Comparison of ENCODE assay signal across 37 cellular contexts in the genomic region with DNA sequence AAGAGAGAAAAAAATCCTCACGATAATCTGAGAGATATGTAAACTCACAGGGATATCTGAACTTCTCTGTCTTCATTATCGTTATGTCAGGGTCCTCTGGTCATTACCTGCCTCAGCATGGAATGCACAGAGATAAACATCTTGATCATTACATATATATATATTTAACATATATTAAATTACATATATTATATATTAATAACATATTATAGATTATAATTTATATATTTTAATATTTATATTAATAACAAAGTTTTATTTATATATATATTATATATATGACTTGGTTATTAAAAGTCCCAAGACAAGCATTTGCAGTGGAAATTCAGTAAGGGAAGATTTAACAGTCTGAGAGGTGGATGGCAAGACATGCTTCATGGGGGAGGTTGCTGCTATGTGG.
DNase-seq lines count a peak whose midpoint lies in the region; ATAC-seq, FAIRE-seq and TF ChIP-seq lines count a peak whose summit lies in the region.
"Had no signal": no experiment of that assay in that cellular context is flagged by ENCODE, and none has a peak within 500 bp of the region (broad histone marks: within the 10 kb centered on the region; RNA-seq: fewer than 3 reads in every experiment).

No MANE protein-coding gene starts in this region.

- peak overlapping the region; percentile 51; the same call in 1 of the 2 replicates for H2AFZ ChIP-seq in H1 (ENCODE audit: low read length)

- no peak overlapping the region for H3K14ac ChIP-seq in H1 (ENCODE audit: insufficient read length)

- no peak for TF ChIP-seq RAD21 in H1 (IDR thresholded peaks at IDR 0.05 in 1 of 2, conservative IDR thresholded peaks at IDR 0.05 in 1 of 2; ENCODE audit: low read depth in 2 of 2, low read length in 2 of 2)

- H3K27ac Mint-ChIP-seq in WTC11: no peak overlapping the region
- H3K27ac Mint-ChIP-seq: B cell; CD4-positive, alpha-beta memory T cell; CD4-positive, alpha-beta T cell; CD4-positive, CD25-positive, alpha-beta regulatory T cell; CD8-positive, alpha-beta memory T cell; CD8-positive, alpha-beta T cell had no signal

- peak; percentile 30 for FAIRE-seq in RCC 7860 (lab: Jason Lieb, UNC)
- FAIRE-seq in TTC549 (lab: Jason Lieb, UNC): peak; percentile 54
- no peak for FAIRE-seq in H1 (lab: Jason Lieb, UNC)
- FAIRE-seq: A204.1, A549, D721Med had no signal

- DNase-seq in RCC 7860 (ENCODE audit: low spot score): no peak
- DNase-seq in WTC11 (ENCODE audit: low spot score): no peak
- no peak for DNase-seq in H1 (ENCODE audit: low read depth in 1 of 2, low spot score in 2 of 2)
- no peak for DNase-seq in lower lobe of right lung
- DNase-seq in testis: no peak
- DNase-seq in NCI-H187 (lab: John Stamatoyannopoulos, UW): no peak
- DNase-seq: 8988T; ACHN; AML-193; BE2C; C1 segment of cervical spinal cord; Caco-2; Calu3; CD4-positive, alpha-beta memory T cell; CD4-positive, alpha-beta T cell; CD4-positive, CD25-positive, alpha-beta regulatory T cell; CD8-positive, alpha-beta memory T cell; CD8-positive, alpha-beta T cell; COR-L47; DMS 273 treated with DMSO at 0.1 percent for 48 hours; DMS153; DMS53; DMS79; DMS79 treated with DMSO at 0.1 percent for 48 hours; DND-41; EL had no signal

- no peak overlapping the region for H3K27ac ChIP-seq in H1 (ENCODE audit: low read depth, low read length)
- H3K27ac ChIP-seq in lower lobe of right lung: no peak overlapping the region
- no peak overlapping the region for H3K27ac ChIP-seq in testis
- H3K27ac ChIP-seq: 22Rv1; A549; BLaER1; BLaER1 treated with 17β-estradiol and CSF1 and Interleukin-3, amounts not matched to agents 10 nM and 100 nM; C4-2B had no signal

- ATAC-seq in WTC11 (no peak), lower lobe of right lung (no peak), HG03521 (IDR thresholded peaks at IDR 0.05; ENCODE audit: unreplicated experiment) (no peak)
- ATAC-seq: A549; CD8-positive, alpha-beta T cell had no signal

- no peaks in the 10 kb centered on the region for H3K79me2 ChIP-seq in H1 (ENCODE audit: control insufficient read depth in 1 of 2, insufficient read depth in 2 of 2, low read length in 2 of 2)

- 85% methylated on average over 2 of the region's 2 CpGs; no CpG with 5 or more reads in 1 of the 2 experiments for WGBS in H1 (ENCODE audit: extremely low coverage in 1 of 2, insufficient coverage in 1 of 2, insufficient read length in 1 of 2, insufficient replicate concordance in 2 of 2, low coverage in 1 of 2, low lambda C conversion rate in 2 of 2, missing lambda C conversion rate in 1 of 2), 2 experiments
- WGBS in testis, 2 donors: 90 to 93% methylated on average over 2 of the region's 2 CpGs

- H3K23ac ChIP-seq in H1 (ENCODE audit: insufficient read length): no peak overlapping the region

- TF ChIP-seq POLR2A in H1 (IDR thresholded peaks at IDR 0.05; ENCODE audit: control extremely low read depth in 1 of 2, low read depth in 2 of 2, low read length in 2 of 2) (no peak), testis (IDR thresholded peaks at IDR 0.05) (no peak)

- no peaks in the 10 kb centered on the region for H4K20me1 ChIP-seq in H1 (replicated peaks in 1 of 2; ENCODE audit: control insufficient read depth in 1 of 2, insufficient read depth in 2 of 2, low read length in 2 of 2)
- H4K20me1 ChIP-seq: BLaER1; BLaER1 treated with 17β-estradiol and CSF1 and Interleukin-3, amounts not matched to agents 10 nM and 100 nM had no signal

- no peak for TF ChIP-seq EP300 in H1 (IDR thresholded peaks at IDR 0.05; ENCODE audit: borderline replicate concordance in 1 of 2, low read depth in 2 of 2, low read length in 2 of 2)

- no peaks in the 10 kb centered on the region for H3K9me3 ChIP-seq in H1 (ENCODE audit: insufficient read depth in 2 of 2, low read depth in 1 of 2, low read length in 1 of 2)
- no peaks in the 10 kb centered on the region for H3K9me3 ChIP-seq in lower lobe of right lung
- H3K9me3 ChIP-seq in testis: no peaks in the 10 kb centered on the region
- H3K9me3 ChIP-seq: A549; BE2C; BLaER1; BLaER1 treated with 17β-estradiol and CSF1 and Interleukin-3, amounts not matched to agents 10 nM and 100 nM; Caco-2 had no signal

- no peak overlapping the region for H4K5ac ChIP-seq in H1 (ENCODE audit: insufficient read length, low read depth, low read length)

- H3K36me3 Mint-ChIP-seq in WTC11: no peaks in the 10 kb centered on the region
- H3K36me3 Mint-ChIP-seq: CD14-positive monocyte; CD4-positive, alpha-beta memory T cell; CD4-positive, CD25-positive, alpha-beta regulatory T cell; CD8-positive, alpha-beta memory T cell; CD8-positive, alpha-beta T cell had no signal

- no peak overlapping the region for H2BK12ac ChIP-seq in H1 (ENCODE audit: low read depth, low read length)

- H2BK120ac ChIP-seq in H1 (replicated peaks; ENCODE audit: low read depth, low read length): no peak overlapping the region

- H3K4me1 ChIP-seq in H1 (replicated peaks in 1 of 4; ENCODE audit: control insufficient read depth in 3 of 4, insufficient read depth in 4 of 4, low read length in 3 of 4): no peaks in the 10 kb centered on the region; a peak in 1 of 7 replicates
- H3K4me1 ChIP-seq in lower lobe of right lung: no peaks in the 10 kb centered on the region
- H3K4me1 ChIP-seq in testis: no peaks in the 10 kb centered on the region
- H3K4me1 ChIP-seq: A549, BE2C, Caco-2 had no signal

- H3K27me3 Mint-ChIP-seq in WTC11 (ENCODE audit: low read depth): peaks cover 3% of the 10 kb centered on the region; the same call in 1 of the 2 replicates
- H3K27me3 Mint-ChIP-seq: CD4-positive, alpha-beta memory T cell; CD4-positive, alpha-beta T cell; CD4-positive, CD25-positive, alpha-beta regulatory T cell had no signal

- no peak overlapping the region for H4K91ac ChIP-seq in H1 (replicated peaks; ENCODE audit: insufficient read length, low read length)

- H3K36me3 ChIP-seq in H1 (ENCODE audit: control insufficient read depth in 2 of 4, insufficient read depth in 4 of 4, low read length in 3 of 4) (no peaks in the 10 kb centered on the region), lower lobe of right lung (no peaks in the 10 kb centered on the region), testis (ENCODE audit: low read depth, missing control alignments) (no peaks in the 10 kb centered on the region)
- H3K36me3 ChIP-seq: BE2C; BLaER1; BLaER1 treated with 17β-estradiol and CSF1 and Interleukin-3, amounts not matched to agents 10 nM and 100 nM had no signal

- POLR2A ChIA-PET in WTC11 (lab: Charles Lee): no interaction called here
- POLR2A ChIA-PET in H1 (lab: Charles Lee; ENCODE audit: partially characterized antibody): no interaction called here

- no peak overlapping the region for H2BK15ac ChIP-seq in H1 (ENCODE audit: low read length)

- H3K9ac ChIP-seq in H1 (replicated peaks in 1 of 4; ENCODE audit: extremely low read depth in 1 of 4, low read depth in 3 of 4, low read length in 3 of 4): no peak overlapping the region
- H3K9ac ChIP-seq: BLaER1; BLaER1 treated with 17β-estradiol and CSF1 and Interleukin-3, amounts not matched to agents 10 nM and 100 nM had no signal

- H2BK5ac ChIP-seq in H1 (ENCODE audit: low read depth, low read length): no peak overlapping the region

- H3K79me1 ChIP-seq in H1 (ENCODE audit: low read depth, low read length): no peaks in the 10 kb centered on the region

- H3K4me3 Mint-ChIP-seq in WTC11: no peak overlapping the region
- H3K4me3 Mint-ChIP-seq: B cell; CD14-positive monocyte; CD4-positive, alpha-beta memory T cell; CD4-positive, alpha-beta T cell; CD4-positive, CD25-positive, alpha-beta regulatory T cell; CD8-positive, alpha-beta memory T cell; CD8-positive, alpha-beta T cell had no signal

- no peaks in the 10 kb centered on the region for H3K27me3 ChIP-seq in H1 (replicated peaks in 1 of 4; ENCODE audit: control insufficient read depth in 3 of 4, extremely low read depth in 1 of 4, insufficient read depth in 3 of 4, low read length in 3 of 4)
- H3K27me3 ChIP-seq in lower lobe of right lung (ENCODE audit: low read depth): no peaks in the 10 kb centered on the region
- no peaks in the 10 kb centered on the region for H3K27me3 ChIP-seq in testis
- H3K27me3 ChIP-seq: BE2C; BLaER1; BLaER1 treated with 17β-estradiol and CSF1 and Interleukin-3, amounts not matched to agents 10 nM and 100 nM had no signal

- CTCF ChIA-PET in WTC11 (lab: Charles Lee): no interaction called here
- CTCF ChIA-PET in H1 (lab: Charles Lee; ENCODE audit: partially characterized antibody): no interaction called here

- H3K4me1 Mint-ChIP-seq in WTC11: peaks cover 11% of the 10 kb centered on the region
- H3K4me1 Mint-ChIP-seq: B cell; CD14-positive monocyte; CD4-positive, alpha-beta memory T cell; CD4-positive, CD25-positive, alpha-beta regulatory T cell; CD8-positive, alpha-beta memory T cell had no signal

- H3K56ac ChIP-seq in H1 (replicated peaks; ENCODE audit: insufficient read length, low read depth, low read length): no peak overlapping the region

- H2BK20ac ChIP-seq in H1 (ENCODE audit: low read length): no peak overlapping the region

- H2AK5ac ChIP-seq in H1 (ENCODE audit: low read depth, low read length): no peak overlapping the region

- no peak overlapping the region for H3K18ac ChIP-seq in H1 (ENCODE audit: extremely low read depth, low read length)

- H3K23me2 ChIP-seq in H1 (ENCODE audit: low read depth, low read length): no peaks in the 10 kb centered on the region

- H4K8ac ChIP-seq in H1 (ENCODE audit: extremely low read depth, insufficient read depth, low read length): no peak overlapping the region

- no peak for TF ChIP-seq CTCF in WTC11 (IDR thresholded peaks at IDR 0.05)
- TF ChIP-seq CTCF in H1 (IDR thresholded peaks at IDR 0.05; ENCODE audit: control extremely low read depth in 1 of 3, insufficient read depth in 1 of 3, low read depth in 1 of 3, low read length in 3 of 3): no peak
- no peak for TF ChIP-seq CTCF in lower lobe of right lung (IDR thresholded peaks at IDR 0.05)
- no peak for TF ChIP-seq CTCF in testis (IDR thresholded peaks at IDR 0.05)

- H3K4me3 ChIP-seq in H1 (ENCODE audit: extremely low read depth in 1 of 4, insufficient read depth in 2 of 4, low read depth in 3 of 4, low read length in 4 of 4) (no peak overlapping the region), lower lobe of right lung (no peak overlapping the region), testis (no peak overlapping the region)
- H3K4me3 ChIP-seq: A549; BLaER1; BLaER1 treated with 17β-estradiol and CSF1 and Interleukin-3, amounts not matched to agents 10 nM and 100 nM had no signal

- intact Hi-C loops in lower lobe of right lung (cut with DNase I): no loop called here
- intact Hi-C loops in testis (cut with DNase I; ENCODE audit: low total_unique reads): no loop called here

- no peak overlapping the region for H3K4ac ChIP-seq in H1 (replicated peaks; ENCODE audit: insufficient read length, low read depth, low read length)

- H3K9me3 Mint-ChIP-seq in WTC11: no peaks in the 10 kb centered on the region
- H3K9me3 Mint-ChIP-seq: CD14-positive monocyte had no signal

- H3K4me2 ChIP-seq in H1 (ENCODE audit: insufficient read depth in 1 of 2, low read depth in 2 of 2, low read length in 2 of 2): no peak overlapping the region
- H3K4me2 ChIP-seq: A549 had no signal

TF ChIP-seq in WTC11, 78 proteins besides CTCF, POLR2A, EP300 and RAD21 (continues in another document):
- TF ChIP-seq FOXP1 (CRISPR knock-in tag; IDR thresholded peaks at IDR 0.05; ENCODE audit: borderline replicate concordance) (no peak), HMGA2 (CRISPR knock-in tag; IDR thresholded peaks at IDR 0.05) (peak; percentile 94)

TF ChIP-seq in H1, 55 proteins besides CTCF, POLR2A, EP300 and RAD21 (continues in another document):
- TF ChIP-seq CBX5 (IDR thresholded peaks at IDR 0.05; ENCODE audit: low read depth, low read length): no peak
- no peak for TF ChIP-seq MAFK (IDR thresholded peaks at IDR 0.05; ENCODE audit: low read depth, low read length)
